ENCODE assay signal across 16 cellular contexts in genomic region chr17:69717214-69717613, GRCh38.
"Had no signal": no experiment of that assay in that cellular context is flagged by ENCODE, and none has a peak within 500 bp of the region (broad histone marks: within the 10 kb centered on the region; RNA-seq: fewer than 3 reads in every experiment).

No MANE protein-coding gene starts in this region.

- H3K36me3 Mint-ChIP-seq: activated naive CD8-positive, alpha-beta T cell treated with anti-CD3 and anti-CD28 coated beads for 36 hours had no signal

- FAIRE-seq: colon, frontal cortex, keratinocyte had no signal

- H3K27me3 Mint-ChIP-seq: activated naive CD8-positive, alpha-beta T cell treated with anti-CD3 and anti-CD28 coated beads for 36 hours; stimulated activated naive CD8-positive, alpha-beta T cell treated with anti-CD3 and anti-CD28 coated beads, Interleukin-15, amount 100 ng/mL, for 72 hours had no signal

- H3K9me3 Mint-ChIP-seq: activated T-cell treated with anti-CD3 and anti-CD28 coated beads, Interleukin-2, amount 50 U/mL, for 4 hours had no signal

- H3K4me1 Mint-ChIP-seq: activated naive CD8-positive, alpha-beta T cell treated with anti-CD3 and anti-CD28 coated beads for 36 hours had no signal

- H3K27ac ChIP-seq: tibial artery had no signal

- H3K4me3 Mint-ChIP-seq: activated naive CD8-positive, alpha-beta T cell treated with anti-CD3 and anti-CD28 coated beads for 36 hours; activated T-cell treated with anti-CD3 and anti-CD28 coated beads, Interleukin-2, amount 50 U/mL, for 4 hours; stimulated activated naive CD8-positive, alpha-beta T cell treated with anti-CD3 and anti-CD28 coated beads, Interleukin-15, amount 100 ng/mL, for 72 hours; T-helper 2 cell treated with Interferon-gamma antibody and Interleukin-4, amounts not matched to agents 5 μg/mL and 100 μg/mL, for 36 hours had no signal

- H3K4me3 ChIP-seq: heart right ventricle, tibial artery had no signal

- DNase-seq: activated CD4-positive, alpha-beta T cell treated with anti-CD3 and anti-CD28 coated beads, Interleukin-2, amount 50 U/mL, for 48 hours; activated CD4-positive, CD25-positive, alpha-beta regulatory T cell treated with anti-CD3 and anti-CD28 coated beads, Interleukin-2, amount 50 U/mL, for 72 hours; activated effector memory CD4-positive, alpha-beta T cell treated with anti-CD3 and anti-CD28 coated beads, Interleukin-2, amount 50 U/mL, for 16 hours; activated naive CD8-positive, alpha-beta T cell treated with anti-CD3 and anti-CD28 coated beads for 36 hours; activated T-cell treated with anti-CD3 and anti-CD28 coated beads, Interleukin-2, amount 50 U/mL, for 4 hours; heart right ventricle; left ventricle myocardium superior; nucleus accumbens; stimulated activated CD4-positive, alpha-beta T cell treated with anti-CD3 and anti-CD28 coated beads, Interleukin-15, amount 100 ng/mL, for 24 hours; stimulated activated CD4-positive, alpha-beta T cell treated with anti-CD3 and anti-CD28 coated beads, Interleukin-4, amount 100 ng/mL, for 24 hours; stimulated activated naive CD8-positive, alpha-beta T cell treated with anti-CD3 and anti-CD28 coated beads, Interleukin-15, amount 100 ng/mL, for 72 hours; tibial artery had no signal

- H3K27me3 ChIP-seq: heart right ventricle, tibial artery had no signal

- H3K9me3 ChIP-seq: heart right ventricle, tibial artery had no signal

- H3K27ac Mint-ChIP-seq: activated naive CD8-positive, alpha-beta T cell treated with anti-CD3 and anti-CD28 coated beads for 36 hours; T-helper 2 cell treated with Interferon-gamma antibody and Interleukin-4, amounts not matched to agents 5 μg/mL and 100 μg/mL, for 36 hours had no signal

- H3K4me1 ChIP-seq: tibial artery had no signal

- H3K36me3 ChIP-seq: heart right ventricle, tibial artery had no signal
